ENCODE assay signal across 37 cellular contexts in the genomic region with DNA sequence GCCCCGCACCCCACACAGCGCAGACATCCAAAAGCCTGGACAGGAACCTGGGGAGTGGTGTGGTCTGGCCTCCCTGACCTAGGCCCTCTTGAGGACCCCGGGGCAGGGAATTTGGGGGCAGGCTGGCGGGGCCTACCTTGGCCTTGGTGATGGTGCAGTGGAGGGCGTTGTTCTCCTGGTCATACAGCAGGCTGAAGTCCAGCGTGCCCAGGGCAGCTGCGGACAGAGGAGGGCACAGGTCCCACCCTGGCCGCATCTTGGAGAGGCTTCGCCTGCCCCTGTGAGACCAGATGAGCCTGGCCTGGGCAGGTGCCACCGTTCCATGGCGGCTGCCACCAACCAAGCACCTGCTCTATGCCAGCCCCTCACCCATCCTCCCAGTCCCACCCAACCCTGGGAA. TPM values are rescaled to one million over a fixed set of nuclear protein-coding genes. Genes with fewer than 3 reads are reported as not detected.
"Had no signal": no experiment of that assay in that cellular context is flagged by ENCODE, and none has a peak within 500 bp of the region (broad histone marks: within the 10 kb centered on the region; RNA-seq: fewer than 3 reads in every experiment).

No MANE protein-coding gene starts in this region.

- H3K9me3 ChIP-seq: ascending aorta, breast epithelium, colonic mucosa, esophagus squamous epithelium, gastroesophageal sphincter had no signal

- H3K27ac ChIP-seq: ascending aorta, breast epithelium, cardiac muscle cell, colonic mucosa, epithelial cell of prostate, esophagus squamous epithelium, gastroesophageal sphincter, WERI-Rb-1 had no signal

- H3K4me1 ChIP-seq: ascending aorta, breast epithelium, colonic mucosa, esophagus squamous epithelium, gastroesophageal sphincter had no signal

- H3K27ac Mint-ChIP-seq: activated B cell treated with CpG ODN at 0.5 μM for 24 hours; activated CD8-positive, alpha-beta T cell treated with anti-CD3 and anti-CD28 coated beads for 36 hours; activated naive CD8-positive, alpha-beta T cell; activated T-helper 17 cell treated with anti-CD3 and anti-CD28 coated beads, Interleukin-2, amount 50 U/mL, for 72 hours; T-helper 17 cell; T-helper 2 cell treated with Interferon-gamma antibody and Interleukin-4, amounts not matched to agents 5 μg/mL and 100 μg/mL, for 36 hours had no signal

- H3K27me3 ChIP-seq: ascending aorta, breast epithelium, cardiac muscle cell, colonic mucosa had no signal

- H3K4me3 Mint-ChIP-seq: activated B cell treated with CpG ODN at 0.5 μM for 24 hours; activated CD8-positive, alpha-beta T cell treated with anti-CD3 and anti-CD28 coated beads for 36 hours; activated naive CD8-positive, alpha-beta T cell; activated T-cell treated with anti-CD3 and anti-CD28 coated beads, Interleukin-2, amount 50 U/mL, for 4 hours; activated T-helper 17 cell treated with anti-CD3 and anti-CD28 coated beads, Interleukin-2, amount 50 U/mL, for 72 hours; brain; T-helper 17 cell; T-helper 2 cell treated with Interferon-gamma antibody and Interleukin-4, amounts not matched to agents 5 μg/mL and 100 μg/mL, for 36 hours had no signal

- H3K27me3 Mint-ChIP-seq: activated naive CD8-positive, alpha-beta T cell had no signal

- DNase-seq: activated B cell treated with CpG ODN at 0.5 μM for 24 hours; activated CD4-positive, alpha-beta T cell treated with anti-CD3 and anti-CD28 coated beads for 48 hours; activated CD4-positive, alpha-beta T cell treated with anti-CD3 and anti-CD28 coated beads, Interleukin-2, amount 50 U/mL, for 1 hour; activated CD4-positive, alpha-beta T cell treated with anti-CD3 and anti-CD28 coated beads, Interleukin-2, amount 50 U/mL, for 48 hours; activated CD8-positive, alpha-beta memory T cell treated with anti-CD3 and anti-CD28 coated beads for 24 hours; activated CD8-positive, alpha-beta T cell treated with anti-CD3 and anti-CD28 coated beads for 36 hours; activated effector memory CD4-positive, alpha-beta T cell treated with Interleukin-2 at 50 U/mL for 16 hours; activated gamma-delta T cell treated with Interleukin-2 at 50 U/mL for 16 hours; activated naive CD4-positive, alpha-beta T cell treated with anti-CD3 and anti-CD28 coated beads, Interleukin-2, amount 50 U/mL, for 16 hours; activated naive CD4-positive, alpha-beta T cell treated with Interleukin-2 at 50 U/mL for 16 hours; activated T-cell treated with anti-CD3 and anti-CD28 coated beads, Interleukin-2, amount 50 U/mL, for 4 hours; central memory CD4-positive, alpha-beta T cell; cerebellar nuclear complex; colonic mucosa; effector CD8-positive, alpha-beta T cell; esophagus squamous epithelium; foreskin melanocyte; SW 1271; T-helper 1 cell; T-helper 17 cell; T1000; WERI-Rb-1 had no signal

- H3K4me3 ChIP-seq: ascending aorta, breast epithelium, cardiac muscle cell, colonic mucosa, esophagus squamous epithelium, gastroesophageal sphincter had no signal

- H3K36me3 ChIP-seq: ascending aorta, breast epithelium, cardiac muscle cell, colonic mucosa, esophagus squamous epithelium, gastroesophageal sphincter had no signal

- H3K4me1 Mint-ChIP-seq: activated B cell treated with CpG ODN at 0.5 μM for 24 hours; activated T-helper 17 cell treated with anti-CD3 and anti-CD28 coated beads, Interleukin-2, amount 50 U/mL, for 72 hours had no signal

- H3K36me3 Mint-ChIP-seq: activated naive CD8-positive, alpha-beta T cell; brain had no signal

- ATAC-seq: activated CD4-positive, CD25-positive, alpha-beta regulatory T cell treated with anti-CD3 and anti-CD28 coated beads, Interleukin-2, amount 50 U/mL, for 24 hours; activated CD8-positive, alpha-beta T cell treated with anti-CD3 and anti-CD28 coated beads for 36 hours; activated T-cell treated with anti-CD3 and anti-CD28 coated beads, Interleukin-2, amount 50 U/mL, for 4 hours; activated T-helper 17 cell treated with anti-CD3 and anti-CD28 coated beads, Interleukin-2, amount 50 U/mL, for 72 hours; gastroesophageal sphincter; T-helper 17 cell had no signal

- H3K9me3 Mint-ChIP-seq: activated B cell treated with CpG ODN at 0.5 μM for 24 hours; activated CD8-positive, alpha-beta T cell treated with anti-CD3 and anti-CD28 coated beads for 36 hours; activated T-cell treated with anti-CD3 and anti-CD28 coated beads, Interleukin-2, amount 50 U/mL, for 4 hours; activated T-helper 17 cell treated with anti-CD3 and anti-CD28 coated beads, Interleukin-2, amount 50 U/mL, for 72 hours; brain; T-helper 2 cell treated with Interferon-gamma antibody and Interleukin-4, amounts not matched to agents 5 μg/mL and 100 μg/mL, for 36 hours had no signal

RNA-seq across cellular contexts. Expression of gene DOC2B, which starts 9.0 kb away (rescaled TPM):
- total RNA-seq: activated B cell treated with CpG ODN at 0.5 μM for 24 hours; activated CD8-positive, alpha-beta T cell treated with anti-CD3 and anti-CD28 coated beads for 36 hours; fibroblast of lung; fibroblast of villous mesenchyme had no signal

RNA-seq across cellular contexts. Expression of gene SCGB1C2, which starts 35.0 kb away (rescaled TPM):
- total RNA-seq: activated B cell treated with CpG ODN at 0.5 μM for 24 hours; activated CD8-positive, alpha-beta T cell treated with anti-CD3 and anti-CD28 coated beads for 36 hours; activated T-cell treated with anti-CD3 and anti-CD28 coated beads, Interleukin-2, amount 50 U/mL, for 4 hours; activated T-helper 17 cell treated with anti-CD3 and anti-CD28 coated beads, Interleukin-2, amount 50 U/mL, for 72 hours; ascending aorta; breast epithelium; cardiac muscle cell; colonic mucosa; dermis microvascular lymphatic vessel endothelial cell; endothelial cell of umbilical vein; esophagus squamous epithelium; fibroblast of lung; fibroblast of villous mesenchyme; gastroesophageal sphincter; glomerular endothelial cell; T-helper 17 cell had no signal
